In genomic region chr17:34637548-34638525, GRCh38 we compare ENCODE assay signal across 8 cellular contexts. TPM values are rescaled to one million over a fixed set of nuclear protein-coding genes. Genes with fewer than 3 reads are reported as not detected.
DNase-seq lines count a peak whose midpoint lies in the region; ATAC-seq and TF ChIP-seq lines count a peak whose summit lies in the region.

No MANE protein-coding gene starts in this region.

- intact Hi-C loops in ascending aorta (cut with DNase I) = loop anchor here (1.0 kb wide), 1 partner anchor 218 kb away; no protein-coding TSS in a partner anchor

- H3K4me1 ChIP-seq in ascending aorta = peaks cover 0 to 2% of the 10 kb centered on the region in 2 donors
- no peaks in the 10 kb centered on the region for H3K4me1 ChIP-seq in skeletal muscle satellite cell (ENCODE audit: control insufficient read depth, insufficient read depth, low read length)

- H3K27me3 ChIP-seq in ascending aorta (no peaks in the 10 kb centered on the region), skeletal muscle satellite cell (ENCODE audit: control insufficient read depth, insufficient read depth, low read length) (peaks cover 4% of the 10 kb centered on the region)

- peak overlapping the region; percentile 60 for H3K4me2 ChIP-seq in skeletal muscle satellite cell (ENCODE audit: low read length)

- DNase-seq in NCI-H2081 (lab: John Stamatoyannopoulos, UW) (peak; percentile 7 to 15), NCI-H2081 treated with DMSO at 0.1 percent for 48 hours (lab: John Stamatoyannopoulos, UW) (no peak), LHCN-M2 (ENCODE audit: low read depth) (peak; percentile 20), T-helper 9 cell (peak; percentile 73), ascending aorta (ENCODE audit: low spot score in 2 of 2) (peak in 1 of 2 donors; percentile 68), hippocampal formation (lab: John Stamatoyannopoulos, UW) (peak; percentile 42 to 71)

- H3K4me3 ChIP-seq in ascending aorta = peak overlapping the region; percentile 10 to 45
- H3K4me3 ChIP-seq in skeletal muscle satellite cell (ENCODE audit: low read length) = peak overlapping the region; percentile 28

- H3K36me3 ChIP-seq in ascending aorta (no peaks in the 10 kb centered on the region), skeletal muscle satellite cell (ENCODE audit: insufficient read depth, low read length) (no peaks in the 10 kb centered on the region)

- no peak overlapping the region for H3K27ac ChIP-seq in ascending aorta

- ATAC-seq in HG03457 (IDR thresholded peaks at IDR 0.05; ENCODE audit: unreplicated experiment) = no peak

- no peak overlapping the region for H3K9ac ChIP-seq in skeletal muscle satellite cell (ENCODE audit: low read depth, low read length)

- H3K9me3 ChIP-seq in ascending aorta (no peaks in the 10 kb centered on the region), skeletal muscle satellite cell (replicated peaks; ENCODE audit: low read length) (no peaks in the 10 kb centered on the region)

- TF ChIP-seq CTCF in ascending aorta (IDR thresholded peaks at IDR 0.05) = peak; percentile 38 to 75 (median 62)

RNA-seq across cellular contexts. Expression of gene TMEM132E, which starts 58.5 kb away (rescaled TPM):
- total RNA-seq in LHCN-M2 (2014; rRNA removed) = not detected in 2 replicates
- polyA plus RNA-seq in LHCN-M2 (2012) = not detected
- total RNA-seq in ascending aorta = not detected
- not detected in 2 replicates for total RNA-seq in skeletal muscle satellite cell (2012; rRNA removed)
